9 cellular contexts compared by ENCODE assay signal in the genomic region with DNA sequence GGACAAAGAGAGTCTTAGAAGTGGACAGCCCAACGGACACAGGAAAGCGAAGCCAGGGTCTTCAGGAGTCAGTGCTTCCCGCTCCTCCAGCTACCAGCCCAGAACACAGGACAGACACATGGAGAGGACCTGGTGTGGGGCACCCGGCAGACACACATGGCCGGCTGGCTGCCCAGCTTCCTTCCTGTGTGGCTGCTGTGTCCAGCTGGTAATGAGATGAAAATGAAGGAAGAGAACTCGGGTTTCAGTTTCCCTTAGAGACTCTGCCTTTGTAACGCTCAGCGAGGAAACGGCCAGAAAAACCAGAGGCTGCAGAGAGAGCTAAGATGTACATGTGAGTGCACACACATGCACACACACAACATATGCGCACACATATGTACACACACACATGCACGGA.
A peak's percentile ranks its signal among the peaks of the same experiment; 100 is the strongest.
DNase-seq lines count a peak whose midpoint lies in the region; ATAC-seq and TF ChIP-seq lines count a peak whose summit lies in the region.
"Had no signal": no experiment of that assay in that cellular context is flagged by ENCODE, and none has a peak within 500 bp of the region (broad histone marks: within the 10 kb centered on the region; RNA-seq: fewer than 3 reads in every experiment).

No MANE protein-coding gene starts in this region.

- H3K9me3 Mint-ChIP-seq in activated CD4-positive, alpha-beta T cell treated with anti-CD3 and anti-CD28 coated beads for 36 hours (ENCODE audit: low read depth): peaks cover under 1% of the 10 kb centered on the region
- H3K9me3 Mint-ChIP-seq in activated T-cell treated with anti-CD3 and anti-CD28 coated beads, Interleukin-2, amount 50 U/mL, for 4 hours: peaks cover 6% of the 10 kb centered on the region

- no peak for TF ChIP-seq EP300 in stomach (IDR thresholded peaks at IDR 0.05)

- peaks cover 0 to 6% (median 0%) of the 10 kb centered on the region in 4 donors for H3K9me3 ChIP-seq in stomach

- H3K27me3 Mint-ChIP-seq in activated CD4-positive, alpha-beta T cell treated with anti-CD3 and anti-CD28 coated beads for 36 hours: no peaks in the 10 kb centered on the region
- H3K27me3 Mint-ChIP-seq in activated T-cell treated with anti-CD3 and anti-CD28 coated beads, Interleukin-2, amount 50 U/mL, for 4 hours (ENCODE audit: low read depth): no peaks in the 10 kb centered on the region

- no peak for TF ChIP-seq CTCF in choroid plexus epithelial cell (conservative IDR thresholded peaks at IDR 0.05; ENCODE audit: low read depth, low read length)
- no peak for TF ChIP-seq CTCF in stomach (IDR thresholded peaks at IDR 0.05)

- 60 to 70% (median 66%) methylated on average over 11 of the region's 11 CpGs for WGBS in stomach, 5 donors

- H3K27me3 ChIP-seq in stomach: no peaks in the 10 kb centered on the region

- H3K4me1 ChIP-seq in stomach: peaks cover 3 to 51% (median 16%) of the 10 kb centered on the region in 4 donors

- CTCF ChIA-PET in activated CD4-positive, alpha-beta T cell treated with anti-CD3 and anti-CD28 coated beads for 36 hours (lab: Charles Lee): interaction anchor here (0.6 to 3.4 kb wide), 4 partner anchors 14 to 1651 kb away, joined by 4 to 15 read pairs (median 5); no protein-coding TSS in a partner anchor

- H3K36me3 ChIP-seq in stomach: peaks cover 7 to 44% (median 43%) of the 10 kb centered on the region in 4 donors

- H3K4me3 ChIP-seq in choroid plexus epithelial cell (ENCODE audit: low read depth, low read length) (no peak overlapping the region), stomach (peak overlapping the region in 1 of 4 donors; percentile 24)

- POLR2A ChIA-PET in activated CD4-positive, alpha-beta T cell treated with anti-CD3 and anti-CD28 coated beads for 36 hours (lab: Charles Lee): no interaction called here

- no peak for ATAC-seq in activated CD4-positive, alpha-beta T cell treated with anti-CD3 and anti-CD28 coated beads for 36 hours
- ATAC-seq in HG03039 (IDR thresholded peaks at IDR 0.05; ENCODE audit: unreplicated experiment): peak; percentile 45
- no peak for ATAC-seq in activated T-cell treated with anti-CD3 and anti-CD28 coated beads, Interleukin-2, amount 50 U/mL, for 4 hours
- ATAC-seq: Panc1 had no signal

- peak overlapping the region in 3 of 5 donors; percentile 25 to 69 (median 34) for H3K27ac ChIP-seq in stomach

- no peak for TF ChIP-seq POLR2A in stomach (IDR thresholded peaks at IDR 0.05)

- H3K36me3 Mint-ChIP-seq in activated CD4-positive, alpha-beta T cell treated with anti-CD3 and anti-CD28 coated beads for 36 hours (ENCODE audit: low read depth): peaks cover 85% of the 10 kb centered on the region
- peaks cover 30% of the 10 kb centered on the region for H3K36me3 Mint-ChIP-seq in activated T-cell treated with anti-CD3 and anti-CD28 coated beads, Interleukin-2, amount 50 U/mL, for 4 hours (ENCODE audit: insufficient read depth)

- no peak overlapping the region for H3K4me3 Mint-ChIP-seq in activated CD4-positive, alpha-beta T cell treated with anti-CD3 and anti-CD28 coated beads for 36 hours
- H3K4me3 Mint-ChIP-seq in activated T-cell treated with anti-CD3 and anti-CD28 coated beads, Interleukin-2, amount 50 U/mL, for 4 hours: no peak overlapping the region

- peak overlapping the region; percentile 83 for H3K27ac Mint-ChIP-seq in activated CD4-positive, alpha-beta T cell treated with anti-CD3 and anti-CD28 coated beads for 36 hours

- H3K4me1 Mint-ChIP-seq in activated CD4-positive, alpha-beta T cell treated with anti-CD3 and anti-CD28 coated beads for 36 hours: peaks cover 66% of the 10 kb centered on the region
- peaks cover 55% of the 10 kb centered on the region for H3K4me1 Mint-ChIP-seq in activated T-cell treated with anti-CD3 and anti-CD28 coated beads, Interleukin-2, amount 50 U/mL, for 4 hours (ENCODE audit: low read depth)

- DNase-seq in activated CD4-positive, alpha-beta T cell treated with anti-CD3 and anti-CD28 coated beads for 36 hours: no peak
- DNase-seq in activated CD4-positive, alpha-beta T cell treated with anti-CD3 and anti-CD28 coated beads, Interleukin-2, amount 50 U/mL, for 4 hours: no peak
- DNase-seq in choroid plexus epithelial cell (ENCODE audit: low read depth) (peak; percentile 26), stomach (no peak), NCI-H2171 (lab: John Stamatoyannopoulos, UW) (no peak)
- no peak for DNase-seq in stimulated activated CD8-positive, alpha-beta memory T cell treated with anti-CD3 and anti-CD28 coated beads, Interleukin-4, amount 100 ng/mL, for 48 hours
- no peak for DNase-seq in activated T-cell treated with anti-CD3 and anti-CD28 coated beads, Interleukin-2, amount 50 U/mL, for 4 hours

- intact Hi-C loops in activated CD4-positive, alpha-beta T cell treated with anti-CD3 and anti-CD28 coated beads for 36 hours (cut with DNase I, micrococcal nuclease): no loop called here
- intact Hi-C loops in stomach (cut with DNase I; ENCODE audit: low total_unique reads): no loop called here
